1 cellular context compared by ENCODE assay signal in genomic region chr2:128381001-128381938, GRCh38.
TF ChIP-seq lines count a peak whose summit lies in the region.

No MANE protein-coding gene starts in this region.

TF ChIP-seq in HepG2, 621 proteins besides CTCF, POLR2A, EP300 and RAD21 (continued from another document and continues in another):
- TF ChIP-seq NCOR1 (IDR thresholded peaks at IDR 0.05; ENCODE audit: borderline replicate concordance, low read length), result no peak
- peak; percentile 58; the same call in 1 of the 2 replicates for TF ChIP-seq TARDBP (CRISPR knock-in tag; IDR thresholded peaks at IDR 0.05)
- TF ChIP-seq ZNF333 (CRISPR knock-in tag; IDR thresholded peaks at IDR 0.05; ENCODE audit: borderline replicate concordance), result no peak
- no peak for TF ChIP-seq RBAK (CRISPR knock-in tag; IDR thresholded peaks at IDR 0.05)
- no peak for TF ChIP-seq SMAD9 (CRISPR knock-in tag; IDR thresholded peaks at IDR 0.05)
- TF ChIP-seq ETV6 (CRISPR knock-in tag; conservative IDR thresholded peaks at IDR 0.05), result no peak
- no peak for TF ChIP-seq ZNF180 (CRISPR knock-in tag; IDR thresholded peaks at IDR 0.05; ENCODE audit: borderline replicate concordance, low read depth)
- 0 out of 2 replicates have a peak, but pooled peaks have one; percentile 61 for TF ChIP-seq KDM2A (CRISPR knock-in tag; IDR thresholded peaks at IDR 0.05; ENCODE audit: borderline replicate concordance, low read depth)
- TF ChIP-seq ZNF768 (CRISPR knock-in tag; IDR thresholded peaks at IDR 0.05), result peak; percentile 33; the same call in 1 of the 2 replicates
- TF ChIP-seq MBNL3 (CRISPR knock-in tag; conservative IDR thresholded peaks at IDR 0.05), result no peak
- no peak for TF ChIP-seq ZNF3 (CRISPR knock-in tag; IDR thresholded peaks at IDR 0.05)
- 0 out of 2 replicates have a peak, but pooled peaks have one; percentile 54 for TF ChIP-seq ZNF232 (CRISPR knock-in tag; IDR thresholded peaks at IDR 0.05; ENCODE audit: borderline replicate concordance)
- TF ChIP-seq NFRKB (IDR thresholded peaks at IDR 0.05), result no peak
- no peak for TF ChIP-seq ARNT (IDR thresholded peaks at IDR 0.05)
- TF ChIP-seq HMGXB4 (CRISPR knock-in tag; IDR thresholded peaks at IDR 0.05; ENCODE audit: borderline replicate concordance in 1 of 2, low read depth in 1 of 2), result peak in 1 of 2 experiments; percentile 67; a peak in 1 of 4 replicates
- no peak for TF ChIP-seq CREM (IDR thresholded peaks at IDR 0.05)
- TF ChIP-seq CREM (CRISPR knock-in tag; IDR thresholded peaks at IDR 0.05), result no peak
- peak; percentile 89 for TF ChIP-seq PAXIP1 (CRISPR knock-in tag; conservative IDR thresholded peaks at IDR 0.05)
- TF ChIP-seq E2F2 (CRISPR knock-in tag; IDR thresholded peaks at IDR 0.05; ENCODE audit: borderline replicate concordance), result no peak
- no peak for TF ChIP-seq BHLHE40 (IDR thresholded peaks at IDR 0.05; ENCODE audit: low read length)
- TF ChIP-seq HINFP (CRISPR knock-in tag; IDR thresholded peaks at IDR 0.05; ENCODE audit: low read depth), result peak; percentile 59; the same call in 1 of the 2 replicates
- peak; percentile 78 for TF ChIP-seq MYC (CRISPR knock-in tag; IDR thresholded peaks at IDR 0.05; ENCODE audit: borderline replicate concordance)
- no peak for TF ChIP-seq NR1H2 (CRISPR knock-in tag; IDR thresholded peaks at IDR 0.05; ENCODE audit: borderline replicate concordance, low read depth)
- no peak for TF ChIP-seq TEF (CRISPR knock-in tag; IDR thresholded peaks at IDR 0.05)
- no peak; the same call in 1 of the 2 replicates for TF ChIP-seq STAG1 (CRISPR knock-in tag; IDR thresholded peaks at IDR 0.05)
- no peak for TF ChIP-seq ATF6 (CRISPR knock-in tag; conservative IDR thresholded peaks at IDR 0.05)
- no peak for TF ChIP-seq SMAD3 (CRISPR knock-in tag; IDR thresholded peaks at IDR 0.05)
- TF ChIP-seq ZNF709 (CRISPR knock-in tag; IDR thresholded peaks at IDR 0.05), result no peak; the same call in 1 of the 2 replicates
- TF ChIP-seq ZNF781 (CRISPR knock-in tag; IDR thresholded peaks at IDR 0.05; ENCODE audit: borderline replicate concordance, not compliant biosample characterization), result no peak
- no peak for TF ChIP-seq NRL (CRISPR knock-in tag; IDR thresholded peaks at IDR 0.05; ENCODE audit: borderline replicate concordance)
- no peak for TF ChIP-seq HCFC1 (IDR thresholded peaks at IDR 0.05; ENCODE audit: low read depth, low read length)
- no peak for TF ChIP-seq MAFK (conservative IDR thresholded peaks at IDR 0.05 in 1 of 2, IDR thresholded peaks at IDR 0.05 in 1 of 2; ENCODE audit: low read length in 2 of 2)
- no peak for TF ChIP-seq NFATC3 (CRISPR knock-in tag; IDR thresholded peaks at IDR 0.05)
- peak; percentile 23; the same call in 1 of the 2 replicates for TF ChIP-seq FOXC1 (CRISPR knock-in tag; IDR thresholded peaks at IDR 0.05; ENCODE audit: borderline replicate concordance)
- TF ChIP-seq MLXIP (CRISPR knock-in tag; IDR thresholded peaks at IDR 0.05; ENCODE audit: borderline replicate concordance), result no peak
- peak; percentile 92 for TF ChIP-seq GABPB1 (CRISPR knock-in tag; IDR thresholded peaks at IDR 0.05)
- TF ChIP-seq PAX8 (CRISPR knock-in tag; IDR thresholded peaks at IDR 0.05; ENCODE audit: borderline replicate concordance), result no peak
- TF ChIP-seq POGK (CRISPR knock-in tag; conservative IDR thresholded peaks at IDR 0.05), result no peak
- TF ChIP-seq GLMP (CRISPR knock-in tag; IDR thresholded peaks at IDR 0.05; ENCODE audit: borderline replicate concordance), result no peak
- TF ChIP-seq ZGPAT (CRISPR knock-in tag; IDR thresholded peaks at IDR 0.05), result peak; percentile 36; the same call in 1 of the 2 replicates
- no peak for TF ChIP-seq SYNCRIP (IDR thresholded peaks at IDR 0.05; ENCODE audit: insufficient read depth, low read depth, low read length)
- no peak for TF ChIP-seq TP53 (CRISPR knock-in tag; conservative IDR thresholded peaks at IDR 0.05)
- TF ChIP-seq ZNF350 (CRISPR knock-in tag; IDR thresholded peaks at IDR 0.05; ENCODE audit: borderline replicate concordance, low read depth), result no peak; the same call in 1 of the 2 replicates
